In genomic region chr19:56806639-56807038, GRCh38 we compare ENCODE assay signal across 9 cellular contexts. TPM values are rescaled to one million over a fixed set of nuclear protein-coding genes. Genes with fewer than 3 reads are reported as not detected.
"Had no signal": no experiment of that assay in that cellular context is flagged by ENCODE, and none has a peak within 500 bp of the region (broad histone marks: within the 10 kb centered on the region; RNA-seq: fewer than 3 reads in every experiment).

No MANE protein-coding gene starts in this region.

- FAIRE-seq: G401.6, GM12878, GM12891, GM12892, GM18507, GM19239 had no signal

- DNase-seq: GDM1, GF-D8 had no signal

- H3K4me3 ChIP-seq: GM12878 had no signal

- ATAC-seq: GM12878 had no signal

RNA-seq across cellular contexts. Expression of gene ZIM2, which starts 33.9 kb away (rescaled TPM):
- total RNA-seq: G401, GM12878 had no signal
- polyA plus RNA-seq: GM12878 had no signal
